In genomic region chr4:79297029-79297428, GRCh38 we compare ENCODE assay signal across 20 cellular contexts. TPM values are rescaled to one million over a fixed set of nuclear protein-coding genes. Genes with fewer than 3 reads are reported as not detected.
DNase-seq lines count a peak whose midpoint lies in the region; ATAC-seq, FAIRE-seq and TF ChIP-seq lines count a peak whose summit lies in the region.
"Had no signal": no experiment of that assay in that cellular context is flagged by ENCODE, and none has a peak within 500 bp of the region (broad histone marks: within the 10 kb centered on the region; RNA-seq: fewer than 3 reads in every experiment).

No MANE protein-coding gene starts in this region.

- no peaks in the 10 kb centered on the region for H3K9me3 Mint-ChIP-seq in CD4-positive, alpha-beta T cell

- H3K36me3 ChIP-seq in H1 (ENCODE audit: control insufficient read depth in 2 of 4, insufficient read depth in 4 of 4, low read length in 3 of 4) = no peaks in the 10 kb centered on the region
- no peaks in the 10 kb centered on the region for H3K36me3 ChIP-seq in HepG2 (replicated peaks in 1 of 2; ENCODE audit: control insufficient read depth in 1 of 2, insufficient read depth in 2 of 2, low read length in 2 of 2)

- CTCF ChIA-PET in H1 (lab: Charles Lee; ENCODE audit: partially characterized antibody) (interaction anchor here (0.9 to 1.1 kb wide), 2 partner anchors 10 to 14 kb away, joined by 3 read pairs; no protein-coding TSS in a partner anchor), HepG2 (lab: Yijun Ruan, JAX; ENCODE audit: low intra/inter-chr PET ratio, low total read pairs) (no interaction called here)
- CTCF ChIA-PET in CD4-positive, alpha-beta T cell (lab: Charles Lee) = no interaction called here

- WGBS in H1 (ENCODE audit: extremely low coverage in 1 of 2, insufficient coverage in 1 of 2, insufficient read length in 1 of 2, insufficient replicate concordance in 2 of 2, low coverage in 1 of 2, low lambda C conversion rate in 2 of 2, missing lambda C conversion rate in 1 of 2), 2 experiments = 87% methylated on average over 8 of the region's 9 CpGs; no CpG with 5 or more reads in 1 of the 2 experiments
- no CpG with 5 or more reads among the region's 9 CpGs for WGBS in HepG2 (ENCODE audit: low lambda C conversion rate)

- H3K23me2 ChIP-seq in H1 (ENCODE audit: low read depth, low read length) = no peaks in the 10 kb centered on the region

- H3K4me3 Mint-ChIP-seq in CD4-positive, alpha-beta T cell = no peak overlapping the region
- H3K4me3 Mint-ChIP-seq: CD14-positive monocyte; CD8-positive, alpha-beta memory T cell had no signal

- H3K23ac ChIP-seq in H1 (ENCODE audit: insufficient read length) = no peak overlapping the region

- intact Hi-C loops in HepG2 (cut with micrococcal nuclease; ENCODE audit: unreplicated experiment) = no loop called here
- intact Hi-C loops in sciatic nerve (cut with DNase I) = no loop called here
- intact Hi-C loops in CD4-positive, alpha-beta T cell (cut with DNase I, micrococcal nuclease) = no loop called here

- H3K79me2 ChIP-seq in H1 (ENCODE audit: control insufficient read depth in 1 of 2, insufficient read depth in 2 of 2, low read length in 2 of 2) = no peaks in the 10 kb centered on the region
- H3K79me2 ChIP-seq in HepG2 (ENCODE audit: insufficient read depth, low read length) = no peaks in the 10 kb centered on the region

- no peak overlapping the region for H2AK5ac ChIP-seq in H1 (ENCODE audit: low read depth, low read length)

- no peak overlapping the region for H3K56ac ChIP-seq in H1 (replicated peaks; ENCODE audit: insufficient read length, low read depth, low read length)

- no peak for TF ChIP-seq RAD21 in H1 (IDR thresholded peaks at IDR 0.05 in 1 of 2, conservative IDR thresholded peaks at IDR 0.05 in 1 of 2; ENCODE audit: low read depth in 2 of 2, low read length in 2 of 2)
- TF ChIP-seq RAD21 in HepG2 (CRISPR knock-in tag; IDR thresholded peaks at IDR 0.05) = no peak

- H3K36me3 Mint-ChIP-seq in CD4-positive, alpha-beta T cell (ENCODE audit: low read depth) = no peaks in the 10 kb centered on the region
- H3K36me3 Mint-ChIP-seq: CD14-positive monocyte; CD8-positive, alpha-beta memory T cell had no signal

- H2AFZ ChIP-seq in H1 (ENCODE audit: low read length) = no peak overlapping the region
- no peak overlapping the region for H2AFZ ChIP-seq in HepG2 (ENCODE audit: low read length)

- ATAC-seq in HepG2 (peak; percentile 38), sciatic nerve (peak; percentile 24)
- no peak for ATAC-seq in CD4-positive, alpha-beta T cell (ENCODE audit: poor library complexity)
- ATAC-seq: A549, HCT116 had no signal

- H3K14ac ChIP-seq in H1 (ENCODE audit: insufficient read length) = no peak overlapping the region

- no peaks in the 10 kb centered on the region for H3K4me1 Mint-ChIP-seq in CD4-positive, alpha-beta T cell (ENCODE audit: low read depth)
- H3K4me1 Mint-ChIP-seq: CD14-positive monocyte; CD8-positive, alpha-beta memory T cell had no signal

- DNase-seq in H1 (ENCODE audit: low read depth in 1 of 2, low spot score in 2 of 2) (no peak), HepG2 (ENCODE audit: low spot score) (no peak), sciatic nerve (ENCODE audit: low spot score) (no peak), NCI-H2171 (lab: John Stamatoyannopoulos, UW) (no peak), iPS-NIHi11 (ENCODE audit: low spot score) (no peak)
- no peak for DNase-seq in activated CD4-positive, alpha-beta T cell treated with anti-CD3 and anti-CD28 coated beads for 48 hours
- DNase-seq in CD4-positive, alpha-beta T cell = no peak
- DNase-seq: Caco-2; CD8-positive, alpha-beta memory T cell; DND-41; GDM1; IMR-90 had no signal

- H4K20me1 ChIP-seq in H1 (replicated peaks in 1 of 2; ENCODE audit: control insufficient read depth in 1 of 2, insufficient read depth in 2 of 2, low read length in 2 of 2) (no peaks in the 10 kb centered on the region), HepG2 (ENCODE audit: insufficient read depth, low read length) (no peaks in the 10 kb centered on the region)

- H3K27ac Mint-ChIP-seq in CD4-positive, alpha-beta T cell = no peak overlapping the region
- H3K27ac Mint-ChIP-seq: CD14-positive monocyte; CD8-positive, alpha-beta memory T cell had no signal

- no peak for TF ChIP-seq EP300 in H1 (IDR thresholded peaks at IDR 0.05; ENCODE audit: borderline replicate concordance in 1 of 2, low read depth in 2 of 2, low read length in 2 of 2)
- TF ChIP-seq EP300 in HepG2 (IDR thresholded peaks at IDR 0.05; ENCODE audit: low read depth in 2 of 2, low read length in 2 of 2) = no peak
- no peak for TF ChIP-seq EP300 in HepG2 (CRISPR knock-in tag; IDR thresholded peaks at IDR 0.05; ENCODE audit: borderline replicate concordance)

- no peak overlapping the region for H2BK12ac ChIP-seq in H1 (ENCODE audit: low read depth, low read length)

- TF ChIP-seq POLR2A in H1 (IDR thresholded peaks at IDR 0.05; ENCODE audit: control extremely low read depth in 1 of 2, low read depth in 2 of 2, low read length in 2 of 2) (no peak), HepG2 (IDR thresholded peaks at IDR 0.05; ENCODE audit: insufficient read depth in 1 of 2, low read depth in 2 of 2, low read length in 2 of 2) (no peak)

- H3K9me3 ChIP-seq in H1 (ENCODE audit: insufficient read depth in 2 of 2, low read depth in 1 of 2, low read length in 1 of 2) = no peaks in the 10 kb centered on the region
- H3K9me3 ChIP-seq in HepG2 (ENCODE audit: low read length) = no peaks in the 10 kb centered on the region
- no peaks in the 10 kb centered on the region for H3K9me3 ChIP-seq in CD4-positive, alpha-beta T cell (ENCODE audit: control insufficient read depth, low read length)
- H3K9me3 ChIP-seq: A549, Caco-2 had no signal

- H3K27me3 Mint-ChIP-seq in CD4-positive, alpha-beta T cell = no peaks in the 10 kb centered on the region
- H3K27me3 Mint-ChIP-seq: CD8-positive, alpha-beta memory T cell had no signal

- POLR2A ChIA-PET in H1 (lab: Charles Lee; ENCODE audit: partially characterized antibody) (interaction anchor here (0.6 kb wide), 1 partner anchor 1364 kb away, joined by 3 read pairs; no protein-coding TSS in a partner anchor), HepG2 (lab: Yijun Ruan, JAX) (no interaction called here)
- POLR2A ChIA-PET in CD4-positive, alpha-beta T cell (lab: Charles Lee) = no interaction called here

- H3K27me3 ChIP-seq in H1 (replicated peaks in 1 of 4; ENCODE audit: control insufficient read depth in 3 of 4, extremely low read depth in 1 of 4, insufficient read depth in 3 of 4, low read length in 3 of 4) = no peaks in the 10 kb centered on the region
- H3K27me3 ChIP-seq in HepG2 (ENCODE audit: control insufficient read depth in 1 of 2, insufficient read depth in 2 of 2, low read length in 2 of 2) = no peaks in the 10 kb centered on the region
- no peaks in the 10 kb centered on the region for H3K27me3 ChIP-seq in CD4-positive, alpha-beta T cell (ENCODE audit: control insufficient read depth, insufficient read depth, low read length)

- no peak overlapping the region for H4K5ac ChIP-seq in H1 (ENCODE audit: insufficient read length, low read depth, low read length)

- BruUV-seq in HepG2 (replicated peaks; lab: Mats Ljungman, UMichigan) = no TSS peak

- no peak overlapping the region for H3K27ac ChIP-seq in H1 (ENCODE audit: low read depth, low read length)
- H3K27ac ChIP-seq in HepG2 (ENCODE audit: extremely low read length, insufficient read depth, low read length) = no peak overlapping the region
- H3K27ac ChIP-seq in CD4-positive, alpha-beta T cell (ENCODE audit: low read depth, low read length) = no peak overlapping the region
- H3K27ac ChIP-seq: A549 had no signal

- no peak overlapping the region for H2BK20ac ChIP-seq in H1 (ENCODE audit: low read length)

- no peak overlapping the region for H3K18ac ChIP-seq in H1 (ENCODE audit: extremely low read depth, low read length)

- no peak overlapping the region for H3K4me3 ChIP-seq in H1 (ENCODE audit: extremely low read depth in 1 of 4, insufficient read depth in 2 of 4, low read depth in 3 of 4, low read length in 4 of 4)
- no peak overlapping the region for H3K4me3 ChIP-seq in HepG2 (replicated peaks in 1 of 3; ENCODE audit: insufficient read depth in 1 of 3, low read depth in 2 of 3, low read length in 3 of 3)
- H3K4me3 ChIP-seq: A549 had no signal

- FAIRE-seq in H1 (lab: Jason Lieb, UNC) = no peak
- FAIRE-seq in HepG2 (lab: Jason Lieb, UNC) = no peak
- FAIRE-seq: A549, GM12892, GM19239, H54 had no signal

- H4K91ac ChIP-seq in H1 (replicated peaks; ENCODE audit: insufficient read length, low read length) = peak overlapping the region; percentile 46

- H3K4me2 ChIP-seq in H1 (ENCODE audit: insufficient read depth in 1 of 2, low read depth in 2 of 2, low read length in 2 of 2) (no peak overlapping the region), HepG2 (ENCODE audit: low read depth, low read length) (no peak overlapping the region)
- H3K4me2 ChIP-seq: A549 had no signal

- in situ Hi-C loops in HepG2 (cut with HindIII; ENCODE audit: extremely low pct_ligation_motif_present, low pct_unique_long_range_greater_than_20kb) = no loop called here

- H3K4ac ChIP-seq in H1 (replicated peaks; ENCODE audit: insufficient read length, low read depth, low read length) = no peak overlapping the region

- no peaks in the 10 kb centered on the region for H3K4me1 ChIP-seq in H1 (replicated peaks in 1 of 4; ENCODE audit: control insufficient read depth in 3 of 4, insufficient read depth in 4 of 4, low read length in 3 of 4)
- peaks cover 8% of the 10 kb centered on the region for H3K4me1 ChIP-seq in HepG2 (ENCODE audit: insufficient read depth, low read length)
- H3K4me1 ChIP-seq: A549 had no signal

- no peaks in the 10 kb centered on the region for H3K79me1 ChIP-seq in H1 (ENCODE audit: low read depth, low read length)

- H2BK120ac ChIP-seq in H1 (replicated peaks; ENCODE audit: low read depth, low read length) = no peak overlapping the region

- H3K9ac ChIP-seq in H1 (replicated peaks in 1 of 4; ENCODE audit: extremely low read depth in 1 of 4, low read depth in 3 of 4, low read length in 3 of 4) = no peak overlapping the region
- no peak overlapping the region for H3K9ac ChIP-seq in HepG2 (ENCODE audit: insufficient read depth, low read depth, low read length)

- H2BK5ac ChIP-seq in H1 (ENCODE audit: low read depth, low read length) = no peak overlapping the region

- no peak for TF ChIP-seq CTCF in H1 (IDR thresholded peaks at IDR 0.05; ENCODE audit: control extremely low read depth in 1 of 3, insufficient read depth in 1 of 3, low read depth in 1 of 3, low read length in 3 of 3)
- TF ChIP-seq CTCF in HepG2 (CRISPR knock-in tag; IDR thresholded peaks at IDR 0.05) = no peak
- no peak for TF ChIP-seq CTCF in CD4-positive, alpha-beta T cell (IDR thresholded peaks at IDR 0.05)

- H2BK15ac ChIP-seq in H1 (ENCODE audit: low read length) = no peak overlapping the region

- peak overlapping the region; percentile 25; the same call in 1 of the 2 replicates for H4K8ac ChIP-seq in H1 (ENCODE audit: extremely low read depth, insufficient read depth, low read length)

RNA-seq across cellular contexts. Expression of gene NAA11, which starts 28.8 kb away (rescaled TPM):
- not detected in 2 replicates for total RNA-seq in H1 (2021; fragmentation: NEBNext Ultra II Directional; extraction: Animal tissue kit (Norgen Biotek cat#: 25700))
- polyA plus RNA-seq in H1 (2011; rRNA removed) (not detected in 2 replicates), HepG2 (2011; rRNA removed) (not detected in 2 replicates)
- not detected for polyA plus RNA-seq in H1 (2011; cell fraction: cytosol; rRNA removed)
- polyA plus RNA-seq in H1 (2011; cell fraction: nucleus; rRNA removed) = not detected
- polyA plus RNA-seq in H1 (2012, experiment 1 of 2) = not detected in 4 replicates
- not detected for polyA plus RNA-seq in H1 (2012, experiment 2 of 2)
- polyA plus RNA-seq in H1 (2013, experiment 1 of 2) = not detected
- polyA plus RNA-seq in H1 (2013, experiment 2 of 2) = not detected
- not detected in 2 replicates for polyA minus RNA-seq in H1 (2011; rRNA and poly(A)+ RNA removed)
- not detected for polyA minus RNA-seq in H1 (2011; cell fraction: cytosol; rRNA and poly(A)+ RNA removed)
- polyA minus RNA-seq in H1 (2011; cell fraction: nucleus; rRNA and poly(A)+ RNA removed) = not detected
- total RNA-seq in HepG2 (2016; rRNA removed; fragmentation: Illumina TruSeq; extraction: Trizol) (not detected in 2 replicates), sciatic nerve (not detected)
- not detected in 2 replicates for total RNA-seq in HepG2 (2016; cell fraction: cytosol; rRNA removed; fragmentation: Illumina TruSeq; extraction: Trizol; ENCODE audit: low read depth)
- total RNA-seq in HepG2 (2016; cell fraction: insoluble cytoplasmic fraction; rRNA removed; fragmentation: Illumina TruSeq; extraction: Trizol) = not detected in 2 replicates
- not detected in 2 replicates for total RNA-seq in HepG2 (2016; cell fraction: membrane; rRNA removed; fragmentation: Illumina TruSeq; extraction: Trizol)
- total RNA-seq in HepG2 (2016; cell fraction: nucleus; rRNA removed; fragmentation: Illumina TruSeq; extraction: Trizol) = not detected in 2 replicates
- polyA plus RNA-seq in HepG2 (2011; cell fraction: cytosol; rRNA removed) = not detected in 2 replicates
- polyA plus RNA-seq in HepG2 (2011; cell fraction: nucleus; rRNA removed) = not detected in 2 replicates
- not detected in 2 replicates for polyA plus RNA-seq in HepG2 (2012)
- polyA plus RNA-seq in HepG2 (2016; cell fraction: cytosol; fragmentation: Illumina TruSeq; extraction: Trizol; ENCODE audit: low read depth) = not detected in 2 replicates
- polyA plus RNA-seq in HepG2 (2016; cell fraction: insoluble cytoplasmic fraction; fragmentation: Illumina TruSeq; extraction: Trizol; ENCODE audit: low read depth) = not detected in 2 replicates
- polyA plus RNA-seq in HepG2 (2016; cell fraction: membrane; fragmentation: Illumina TruSeq; extraction: Trizol; ENCODE audit: low read depth) = not detected in 2 replicates
- polyA plus RNA-seq in HepG2 (2016; cell fraction: nucleus; fragmentation: Illumina TruSeq; extraction: Trizol; ENCODE audit: insufficient read depth, low read depth) = not detected in 2 replicates
- 0.06 and 0.16 TPM in 2 replicates for polyA minus RNA-seq in HepG2 (2011; rRNA and poly(A)+ RNA removed; ENCODE audit: low replicate concordance)
- not detected in 2 replicates for polyA minus RNA-seq in HepG2 (2011; cell fraction: cytosol; rRNA and poly(A)+ RNA removed)
- not detected in 2 replicates for polyA minus RNA-seq in HepG2 (2011; cell fraction: nucleus; rRNA and poly(A)+ RNA removed)
- not detected for total RNA-seq in CD4-positive, alpha-beta T cell
- total RNA-seq: Caco-2; CD8-positive, alpha-beta memory T cell; IMR-90 had no signal
- polyA plus RNA-seq: A549; AG04450; BJ; CD14-positive monocyte; CD8-positive, alpha-beta memory T cell; IMR-90 had no signal
